12 cellular contexts compared by ENCODE assay signal in the genomic region with DNA sequence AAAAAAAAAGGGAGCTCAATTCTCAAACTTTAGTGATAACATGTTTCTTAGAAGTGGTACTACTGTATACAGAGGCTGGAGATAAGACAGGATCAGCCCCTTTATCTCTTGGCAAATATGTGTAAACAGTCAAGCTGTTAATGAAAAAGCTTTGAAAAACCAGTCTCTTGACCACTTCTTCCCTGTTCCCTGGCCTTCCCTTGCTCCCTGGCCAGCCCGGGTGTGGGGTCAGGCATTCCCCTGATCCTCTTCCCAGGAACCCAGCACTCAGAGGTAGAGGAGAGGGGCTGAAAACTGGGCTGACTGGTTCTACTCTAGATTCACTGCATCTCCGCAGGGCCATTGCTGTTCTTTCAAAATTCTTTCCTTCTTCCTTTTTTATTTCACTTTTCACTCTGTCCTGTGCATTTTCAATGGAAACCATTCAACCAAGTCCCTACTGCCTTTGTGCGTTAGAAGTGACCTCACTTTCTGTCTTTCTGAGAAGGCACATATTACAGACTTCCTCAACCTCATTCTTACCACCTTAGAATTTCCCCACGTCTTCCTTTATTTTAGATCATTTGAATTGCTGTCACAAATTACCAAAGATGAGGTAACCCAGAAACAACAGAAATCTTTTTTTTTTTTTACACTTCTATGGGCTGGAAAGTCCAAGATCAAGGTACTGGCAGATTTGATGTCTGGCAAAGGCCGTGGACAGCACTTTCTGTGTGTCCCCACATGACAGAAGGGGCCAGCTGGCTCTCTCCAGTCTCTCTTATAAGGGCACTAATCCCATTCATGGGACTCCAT. TPM values are rescaled to one million over a fixed set of nuclear protein-coding genes. Genes with fewer than 3 reads are reported as not detected.
A peak's percentile ranks its signal among the peaks of the same experiment; 100 is the strongest.
DNase-seq lines count a peak whose midpoint lies in the region; ATAC-seq and TF ChIP-seq lines count a peak whose summit lies in the region.
"Had no signal": no experiment of that assay in that cellular context is flagged by ENCODE, and none has a peak within 500 bp of the region (broad histone marks: within the 10 kb centered on the region; RNA-seq: fewer than 3 reads in every experiment).

No MANE protein-coding gene starts in this region.

- H3K4me1 Mint-ChIP-seq in naive thymus-derived CD8-positive, alpha-beta T cell, result peaks cover 21 to 46% (median 35%) of the 10 kb centered on the region in 4 donors

- intact Hi-C loops in head of caudate nucleus (cut with DNase I), result no loop called here

- no peaks in the 10 kb centered on the region for H3K27me3 Mint-ChIP-seq in naive thymus-derived CD8-positive, alpha-beta T cell

- DNase-seq in NCI-H82 treated with DMSO at 0.1 percent for 48 hours (lab: John Stamatoyannopoulos, UW; ENCODE audit: unreplicated experiment), result peak; percentile 46
- DNase-seq in naive thymus-derived CD8-positive, alpha-beta T cell, result peak in 2 of 10 donors; percentile 35 to 50
- DNase-seq in stimulated activated CD4-positive, alpha-beta T cell treated with anti-CD3 and anti-CD28 coated beads, Interleukin-1b, Interleukin-23, amount 100 ng/mL, for 48 hours, result no peak
- no peak for DNase-seq in head of caudate nucleus
- DNase-seq: activated naive CD4-positive, alpha-beta T cell treated with anti-CD3 and anti-CD28 coated beads for 36 hours; left colon; NCI-H1694; right lobe of liver; SK-N-SH had no signal

- H3K9me3 Mint-ChIP-seq in naive thymus-derived CD8-positive, alpha-beta T cell, result no peaks in the 10 kb centered on the region
- H3K9me3 Mint-ChIP-seq: activated naive CD4-positive, alpha-beta T cell treated with anti-CD3 and anti-CD28 coated beads for 36 hours had no signal

- POLR2A ChIA-PET in naive thymus-derived CD8-positive, alpha-beta T cell (lab: Charles Lee), result interaction anchor here (0.6 to 1.3 kb wide), 5 partner anchors 9 to 1019 kb away, joined by 3 to 4 read pairs (median 3); no protein-coding TSS in a partner anchor

- H3K36me3 Mint-ChIP-seq in naive thymus-derived CD8-positive, alpha-beta T cell, result peaks cover 0 to 3% (median under 1%) of the 10 kb centered on the region in 3 donors

- ATAC-seq in GM18511 (IDR thresholded peaks at IDR 0.05; ENCODE audit: unreplicated experiment) (peak; percentile 52), GM21737 (IDR thresholded peaks at IDR 0.05; ENCODE audit: unreplicated experiment) (peak; percentile 50), SK-N-SH treated with all-trans-retinoic acid at 6 μM for 48 hours (no peak)
- peak; percentile 45 to 76 for ATAC-seq in naive thymus-derived CD8-positive, alpha-beta T cell
- ATAC-seq: left colon had no signal

- H3K27ac Mint-ChIP-seq in naive thymus-derived CD8-positive, alpha-beta T cell, result no peak overlapping the region
- H3K27ac Mint-ChIP-seq: activated naive CD4-positive, alpha-beta T cell treated with anti-CD3 and anti-CD28 coated beads for 36 hours had no signal

- H3K4me3 Mint-ChIP-seq in naive thymus-derived CD8-positive, alpha-beta T cell, result peak overlapping the region in 1 of 10 donors; percentile 46
- H3K4me3 Mint-ChIP-seq: activated naive CD4-positive, alpha-beta T cell treated with anti-CD3 and anti-CD28 coated beads for 36 hours had no signal

TF ChIP-seq in SK-N-SH treated with all-trans-retinoic acid at 6 μM for 48 hours, 23 proteins besides CTCF, POLR2A, EP300 and RAD21:
- TF ChIP-seq, protein P1, sequence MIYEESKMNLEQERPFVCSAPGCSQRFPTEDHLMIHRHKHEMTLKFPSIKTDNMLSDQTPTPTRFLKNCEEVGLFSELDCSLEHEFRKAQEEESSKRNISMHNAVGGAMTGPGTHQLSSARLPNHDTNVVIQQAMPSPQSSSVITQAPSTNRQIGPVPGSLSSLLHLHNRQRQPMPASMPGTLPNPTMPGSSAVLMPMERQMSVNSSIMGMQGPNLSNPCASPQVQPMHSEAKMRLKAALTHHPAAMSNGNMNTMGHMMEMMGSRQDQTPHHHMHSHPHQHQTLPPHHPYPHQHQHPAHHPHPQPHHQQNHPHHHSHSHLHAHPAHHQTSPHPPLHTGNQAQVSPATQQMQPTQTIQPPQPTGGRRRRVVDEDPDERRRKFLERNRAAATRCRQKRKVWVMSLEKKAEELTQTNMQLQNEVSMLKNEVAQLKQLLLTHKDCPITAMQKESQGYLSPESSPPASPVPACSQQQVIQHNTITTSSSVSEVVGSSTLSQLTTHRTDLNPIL (CRISPR knock-in tag; IDR thresholded peaks at IDR 0.05; ENCODE audit: low read depth), result no peak
- no peak for TF ChIP-seq CSRNP3 (CRISPR knock-in tag; IDR thresholded peaks at IDR 0.05)
- no peak for TF ChIP-seq SNAI2 (CRISPR knock-in tag; IDR thresholded peaks at IDR 0.05)
- TF ChIP-seq GLIS3 (CRISPR knock-in tag; IDR thresholded peaks at IDR 0.05), result no peak
- TF ChIP-seq ESRRG (CRISPR knock-in tag; IDR thresholded peaks at IDR 0.05), result no peak

RNA-seq across cellular contexts. Expression of gene GNG2, which starts 5.7 kb away (rescaled TPM):
- total RNA-seq in naive thymus-derived CD8-positive, alpha-beta T cell, result 10 to 100 TPM; 57.8 to 66.7 TPM
- polyA plus RNA-seq in naive thymus-derived CD8-positive, alpha-beta T cell, result 100 to 1,000 TPM; 115 to 172 (median 122) TPM
